Comparison of ENCODE assay signal across 8 cellular contexts in the genomic region with DNA sequence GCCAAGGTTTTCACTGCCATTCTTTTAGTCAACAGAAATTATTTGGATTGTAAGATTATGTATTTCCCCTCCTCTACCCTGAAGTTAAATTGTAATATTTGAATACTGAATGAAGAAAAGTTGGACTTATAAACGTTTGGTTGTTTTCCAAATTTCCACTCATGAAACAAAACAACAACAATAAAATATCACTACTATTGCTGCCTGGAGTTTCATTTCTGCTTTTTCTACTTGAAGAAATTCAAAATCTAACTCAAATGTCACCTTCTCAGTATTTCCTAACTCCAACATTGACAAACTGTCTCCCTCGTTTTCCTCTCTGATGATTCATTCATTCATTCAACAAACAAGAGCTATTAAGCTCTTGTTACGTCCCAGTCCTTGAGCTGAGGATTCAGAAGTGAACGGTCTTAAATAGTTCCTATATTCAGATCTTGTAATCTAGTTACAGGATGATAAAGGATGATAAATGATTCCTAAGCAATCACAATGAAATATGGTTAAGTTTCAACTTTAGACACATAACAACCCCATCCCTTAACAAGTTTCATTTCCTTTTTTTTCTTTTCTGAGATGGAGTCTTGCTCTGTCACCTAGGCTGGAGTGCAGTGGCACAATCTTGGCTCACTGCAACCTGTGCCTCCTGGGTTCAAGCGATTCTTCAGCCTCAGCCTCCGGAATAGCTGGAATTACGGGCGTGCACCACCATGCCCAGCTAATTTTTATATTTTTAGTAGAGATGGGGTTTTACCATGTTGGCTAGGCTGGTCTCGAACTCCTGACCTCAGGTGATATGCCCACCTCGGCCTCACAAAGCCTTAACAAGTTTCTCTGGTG. TPM values are rescaled to one million over a fixed set of nuclear protein-coding genes. Genes with fewer than 3 reads are reported as not detected.
A peak's percentile ranks its signal among the peaks of the same experiment; 100 is the strongest.
DNase-seq lines count a peak whose midpoint lies in the region; ATAC-seq and TF ChIP-seq lines count a peak whose summit lies in the region.

No MANE protein-coding gene starts in this region.

- H3K9ac ChIP-seq in mesenchymal stem cell (ENCODE audit: low read length), result peak overlapping the region; percentile 97

- H3K36me3 ChIP-seq in mesenchymal stem cell (ENCODE audit: control insufficient read depth in 1 of 2, insufficient read depth in 2 of 2, low read depth in 1 of 2, low read length in 2 of 2), result peaks cover 3 to 5% of the 10 kb centered on the region in 2 experiments

- no peak overlapping the region for H3K27ac ChIP-seq in mesenchymal stem cell (ENCODE audit: low read length, poor library complexity, severe bottlenecking)
- H3K27ac ChIP-seq in foreskin keratinocyte, result no peak overlapping the region

- DNase-seq in SIG-M5 treated with dmso at 0.1 percent for 504 hours (lab: John Stamatoyannopoulos, UW; ENCODE audit: unreplicated experiment) (peak; percentile 87), mesenchymal stem cell (peak; percentile 56), mesenteric fat pad (ENCODE audit: low spot score) (no peak), foreskin keratinocyte (no peak), DMS153 (lab: John Stamatoyannopoulos, UW) (no peak), NCI-H2196 (lab: John Stamatoyannopoulos, UW; ENCODE audit: unreplicated experiment) (no peak)

- no peak overlapping the region for H2BK5ac ChIP-seq in mesenchymal stem cell (ENCODE audit: low read depth, low read length, poor library complexity, severe bottlenecking)

- no peaks in the 10 kb centered on the region for H3K9me3 ChIP-seq in mesenchymal stem cell (ENCODE audit: control insufficient read depth, low read length)

- H2BK12ac ChIP-seq in mesenchymal stem cell (ENCODE audit: low read length in 2 of 2), result no peak overlapping the region

- no peak overlapping the region for H3K14ac ChIP-seq in mesenchymal stem cell (ENCODE audit: low read length in 2 of 2)

- no peak for TF ChIP-seq CTCF in foreskin keratinocyte (conservative IDR thresholded peaks at IDR 0.05)

- H3K4me1 ChIP-seq in mesenchymal stem cell (ENCODE audit: control insufficient read depth, insufficient read depth, low read depth, low read length) (no peaks in the 10 kb centered on the region), foreskin keratinocyte (peaks cover 4% of the 10 kb centered on the region)

- peaks cover 7% of the 10 kb centered on the region for H3K79me1 ChIP-seq in mesenchymal stem cell (replicated peaks; ENCODE audit: low read length, poor library complexity, severe bottlenecking)

- H2BK15ac ChIP-seq in mesenchymal stem cell (ENCODE audit: low read depth, poor library complexity, severe bottlenecking), result no peak overlapping the region

- H2AFZ ChIP-seq in mesenchymal stem cell (ENCODE audit: low read depth, low read length), result no peak overlapping the region

- H3K18ac ChIP-seq in mesenchymal stem cell (ENCODE audit: low read depth in 1 of 2, low read length in 2 of 2), result no peak overlapping the region

- no peak overlapping the region for H2AK5ac ChIP-seq in mesenchymal stem cell (ENCODE audit: low read length, severe bottlenecking)

- H3K4me2 ChIP-seq in mesenchymal stem cell (ENCODE audit: low read length, poor library complexity, severe bottlenecking), result no peak overlapping the region

- no peak overlapping the region for H4K8ac ChIP-seq in mesenchymal stem cell (ENCODE audit: low read length)

- 87% methylated on average over 8 of the region's 10 CpGs for WGBS in mesenchymal stem cell

- H3K4ac ChIP-seq in mesenchymal stem cell (ENCODE audit: low read depth in 1 of 2, low read length in 2 of 2), result no peak overlapping the region

- H4K91ac ChIP-seq in mesenchymal stem cell (ENCODE audit: low read length), result no peak overlapping the region

- H3K23ac ChIP-seq in mesenchymal stem cell (ENCODE audit: low read length in 2 of 2), result no peak overlapping the region

- ATAC-seq in GM18520 (IDR thresholded peaks at IDR 0.05; ENCODE audit: unreplicated experiment) (peak; percentile 24), HG02678 (IDR thresholded peaks at IDR 0.05; ENCODE audit: unreplicated experiment) (peak; percentile 31), foreskin keratinocyte (no peak)

- no peaks in the 10 kb centered on the region for H3K27me3 ChIP-seq in mesenchymal stem cell (ENCODE audit: control insufficient read depth in 1 of 2, insufficient read depth in 1 of 2, low read length in 2 of 2)
- H3K27me3 ChIP-seq in foreskin keratinocyte, result no peaks in the 10 kb centered on the region

- H2BK120ac ChIP-seq in mesenchymal stem cell (ENCODE audit: low read depth, low read length), result no peak overlapping the region

- peak overlapping the region in 1 of 2 experiments; percentile 88 for H3K4me3 ChIP-seq in mesenchymal stem cell (ENCODE audit: insufficient read depth in 1 of 2, low read depth in 1 of 2, low read length in 2 of 2)

RNA-seq across cellular contexts. Expression of gene SLC9B2, which starts 1.7 kb away (rescaled TPM):
- polyA plus RNA-seq in mesenchymal stem cell (2013, experiment 1 of 2), result 14.3 TPM
- polyA plus RNA-seq in mesenchymal stem cell (2013, experiment 2 of 2), result 14.3 TPM
- total RNA-seq in mesenteric fat pad (17.2 TPM), foreskin keratinocyte (15.9 and 16.8 TPM in 2 replicates)
- 6.9 and 8.3 TPM in 2 replicates for polyA plus RNA-seq in foreskin keratinocyte

RNA-seq across cellular contexts. Expression of gene BDH2, which starts 24.8 kb away (rescaled TPM):
- polyA plus RNA-seq in mesenchymal stem cell (2013, experiment 1 of 2), result 39.3 TPM
- polyA plus RNA-seq in mesenchymal stem cell (2013, experiment 2 of 2), result 42.1 TPM
- 31.4 TPM for total RNA-seq in mesenteric fat pad
- total RNA-seq in foreskin keratinocyte, result 23.6 and 32.0 TPM in 2 replicates
- 25.9 and 29.5 TPM in 2 replicates for polyA plus RNA-seq in foreskin keratinocyte

RNA-seq across cellular contexts. Expression of gene SLC9B1, which starts 55.3 kb away (rescaled TPM):
- polyA plus RNA-seq in mesenchymal stem cell (2013, experiment 1 of 2), result 0.80 TPM
- polyA plus RNA-seq in mesenchymal stem cell (2013, experiment 2 of 2), result 0.52 TPM
- total RNA-seq in mesenteric fat pad (0.87 TPM), foreskin keratinocyte (0.11 and 0.20 TPM in 2 replicates)
- 0.16 and 0.18 TPM in 2 replicates for polyA plus RNA-seq in foreskin keratinocyte

Comparison
In these comparisons a context has a peak if more than half of its experiments do, and no peak if none do; other contexts are left out.
1. DNase-seq: peak in SIG-M5 treated with dmso at 0.1 percent for 504 hours (single experiment) and mesenchymal stem cell (single experiment); none in mesenteric fat pad (single experiment), foreskin keratinocyte (0 of 2), DMS153 (single experiment) and NCI-H2196 (single experiment).